1 cellular context compared by ENCODE assay signal in the genomic region with DNA sequence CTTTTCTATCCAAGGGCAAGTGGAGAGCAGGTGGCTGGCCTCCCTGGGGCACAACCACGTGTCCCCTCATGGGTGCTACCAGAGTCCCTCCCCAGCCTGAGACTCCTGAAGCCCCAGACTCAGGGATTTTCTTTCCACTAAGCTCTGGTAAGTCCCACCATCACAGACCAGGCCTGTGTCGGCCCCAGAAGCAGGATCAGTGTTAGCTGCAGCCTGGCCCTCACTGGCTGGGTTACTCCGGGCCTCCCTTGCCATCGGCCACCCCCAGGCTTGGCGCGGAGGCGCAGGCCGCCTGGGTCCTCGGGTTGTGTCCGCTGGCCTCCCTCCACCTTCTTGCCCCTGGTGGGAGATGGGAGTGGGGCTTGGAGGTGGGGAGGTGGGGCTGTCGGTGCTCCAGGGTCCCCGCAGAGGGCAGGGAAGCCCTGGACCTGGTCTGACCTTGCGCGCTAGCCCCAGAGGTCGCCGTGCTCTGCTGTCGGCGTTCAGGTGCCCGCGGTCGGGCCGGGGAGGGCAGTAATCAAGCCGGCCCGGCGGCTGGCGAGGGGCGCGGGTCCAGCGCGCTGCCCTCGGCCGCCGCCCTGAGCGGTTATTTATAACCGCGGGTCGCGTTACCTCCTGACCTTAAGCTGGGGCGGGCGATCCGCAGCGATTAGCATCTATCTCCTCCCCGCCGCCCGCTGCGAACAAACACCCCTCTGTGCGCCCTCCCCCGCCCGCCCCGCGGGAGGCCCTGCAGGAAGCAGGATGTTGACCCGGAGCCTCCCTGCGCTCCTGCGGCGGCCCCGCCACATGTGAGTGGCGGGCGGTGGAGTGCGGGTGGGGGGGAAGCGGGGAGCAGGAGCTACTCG.
TF ChIP-seq lines count a peak whose summit lies in the region.

No MANE protein-coding gene starts in this region.

TF ChIP-seq in HepG2, 621 proteins besides CTCF, POLR2A, EP300 and RAD21 (continued from another document and continues in another):
- TF ChIP-seq LCORL (IDR thresholded peaks at IDR 0.05): no peak
- peak; percentile 99 for TF ChIP-seq LCORL (CRISPR knock-in tag; IDR thresholded peaks at IDR 0.05)
- no peak; the same call in none of the 2 replicates for TF ChIP-seq ZNF879 (CRISPR knock-in tag; IDR thresholded peaks at IDR 0.05)
- peak; percentile 70; the same call in 1 of the 2 replicates for TF ChIP-seq LBX2 (CRISPR knock-in tag; IDR thresholded peaks at IDR 0.05; ENCODE audit: borderline replicate concordance)
- peak; percentile 85 for TF ChIP-seq SALL2 (CRISPR knock-in tag; IDR thresholded peaks at IDR 0.05)
- peak; percentile 34; the same call in 1 of the 2 replicates for TF ChIP-seq CHD2 (IDR thresholded peaks at IDR 0.05; ENCODE audit: low read depth, low read length)
- TF ChIP-seq, protein P1, sequence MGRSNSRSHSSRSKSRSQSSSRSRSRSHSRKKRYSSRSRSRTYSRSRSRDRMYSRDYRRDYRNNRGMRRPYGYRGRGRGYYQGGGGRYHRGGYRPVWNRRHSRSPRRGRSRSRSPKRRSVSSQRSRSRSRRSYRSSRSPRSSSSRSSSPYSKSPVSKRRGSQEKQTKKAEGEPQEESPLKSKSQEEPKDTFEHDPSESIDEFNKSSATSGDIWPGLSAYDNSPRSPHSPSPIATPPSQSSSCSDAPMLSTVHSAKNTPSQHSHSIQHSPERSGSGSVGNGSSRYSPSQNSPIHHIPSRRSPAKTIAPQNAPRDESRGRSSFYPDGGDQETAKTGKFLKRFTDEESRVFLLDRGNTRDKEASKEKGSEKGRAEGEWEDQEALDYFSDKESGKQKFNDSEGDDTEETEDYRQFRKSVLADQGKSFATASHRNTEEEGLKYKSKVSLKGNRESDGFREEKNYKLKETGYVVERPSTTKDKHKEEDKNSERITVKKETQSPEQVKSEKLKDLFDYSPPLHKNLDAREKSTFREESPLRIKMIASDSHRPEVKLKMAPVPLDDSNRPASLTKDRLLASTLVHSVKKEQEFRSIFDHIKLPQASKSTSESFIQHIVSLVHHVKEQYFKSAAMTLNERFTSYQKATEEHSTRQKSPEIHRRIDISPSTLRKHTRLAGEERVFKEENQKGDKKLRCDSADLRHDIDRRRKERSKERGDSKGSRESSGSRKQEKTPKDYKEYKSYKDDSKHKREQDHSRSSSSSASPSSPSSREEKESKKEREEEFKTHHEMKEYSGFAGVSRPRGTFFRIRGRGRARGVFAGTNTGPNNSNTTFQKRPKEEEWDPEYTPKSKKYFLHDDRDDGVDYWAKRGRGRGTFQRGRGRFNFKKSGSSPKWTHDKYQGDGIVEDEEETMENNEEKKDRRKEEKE (IDR thresholded peaks at IDR 0.05): no peak
- peak; percentile 95 for TF ChIP-seq TAF1 (CRISPR knock-in tag; IDR thresholded peaks at IDR 0.05)
- TF ChIP-seq THAP8 (CRISPR knock-in tag; IDR thresholded peaks at IDR 0.05; ENCODE audit: borderline replicate concordance): 0 out of 2 replicates have a peak, but pooled peaks have one; percentile 2
- peak; percentile 92 for TF ChIP-seq ZNF770 (CRISPR knock-in tag; IDR thresholded peaks at IDR 0.05)
- TF ChIP-seq DPF2 (CRISPR knock-in tag; IDR thresholded peaks at IDR 0.05; ENCODE audit: borderline replicate concordance, low read depth): peak; percentile 91
- TF ChIP-seq, protein P2, sequence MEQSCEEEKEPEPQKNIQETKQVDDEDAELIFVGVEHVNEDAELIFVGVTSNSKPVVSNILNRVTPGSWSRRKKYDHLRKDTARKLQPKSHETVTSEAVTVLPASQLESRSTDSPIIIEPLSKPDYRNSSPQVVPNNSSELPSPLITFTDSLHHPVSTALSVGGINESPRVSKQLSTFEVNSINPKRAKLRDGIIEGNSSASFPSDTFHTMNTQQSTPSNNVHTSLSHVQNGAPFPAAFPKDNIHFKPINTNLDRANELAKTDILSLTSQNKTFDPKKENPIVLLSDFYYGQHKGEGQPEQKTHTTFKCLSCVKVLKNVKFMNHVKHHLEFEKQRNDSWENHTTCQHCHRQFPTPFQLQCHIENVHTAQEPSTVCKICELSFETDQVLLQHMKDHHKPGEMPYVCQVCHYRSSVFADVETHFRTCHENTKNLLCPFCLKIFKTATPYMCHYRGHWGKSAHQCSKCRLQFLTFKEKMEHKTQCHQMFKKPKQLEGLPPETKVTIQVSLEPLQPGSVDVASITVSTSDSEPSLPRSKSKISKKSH (CRISPR knock-in tag; IDR thresholded peaks at IDR 0.05; ENCODE audit: borderline replicate concordance): no peak; the same call in 1 of the 2 replicates
- TF ChIP-seq AGO1 (IDR thresholded peaks at IDR 0.05; ENCODE audit: low read depth, low read length, poor library complexity, severe bottlenecking): no peak
- TF ChIP-seq ZNF792 (CRISPR knock-in tag; IDR thresholded peaks at IDR 0.05): peak; percentile 69
- TF ChIP-seq, protein P3, sequence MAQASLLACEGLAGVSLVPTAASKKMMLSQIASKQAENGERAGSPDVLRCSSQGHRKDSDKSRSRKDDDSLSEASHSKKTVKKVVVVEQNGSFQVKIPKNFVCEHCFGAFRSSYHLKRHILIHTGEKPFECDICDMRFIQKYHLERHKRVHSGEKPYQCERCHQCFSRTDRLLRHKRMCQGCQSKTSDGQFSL (CRISPR knock-in tag; IDR thresholded peaks at IDR 0.05): peak; percentile 98
- peak; percentile 89 for TF ChIP-seq HNRNPK (IDR thresholded peaks at IDR 0.05; ENCODE audit: low read depth, low read length, poor library complexity, severe bottlenecking)
- peak; percentile 91; the same call in 1 of the 2 replicates for TF ChIP-seq NAIF1 (CRISPR knock-in tag; IDR thresholded peaks at IDR 0.05; ENCODE audit: borderline replicate concordance)
- TF ChIP-seq, protein P4, sequence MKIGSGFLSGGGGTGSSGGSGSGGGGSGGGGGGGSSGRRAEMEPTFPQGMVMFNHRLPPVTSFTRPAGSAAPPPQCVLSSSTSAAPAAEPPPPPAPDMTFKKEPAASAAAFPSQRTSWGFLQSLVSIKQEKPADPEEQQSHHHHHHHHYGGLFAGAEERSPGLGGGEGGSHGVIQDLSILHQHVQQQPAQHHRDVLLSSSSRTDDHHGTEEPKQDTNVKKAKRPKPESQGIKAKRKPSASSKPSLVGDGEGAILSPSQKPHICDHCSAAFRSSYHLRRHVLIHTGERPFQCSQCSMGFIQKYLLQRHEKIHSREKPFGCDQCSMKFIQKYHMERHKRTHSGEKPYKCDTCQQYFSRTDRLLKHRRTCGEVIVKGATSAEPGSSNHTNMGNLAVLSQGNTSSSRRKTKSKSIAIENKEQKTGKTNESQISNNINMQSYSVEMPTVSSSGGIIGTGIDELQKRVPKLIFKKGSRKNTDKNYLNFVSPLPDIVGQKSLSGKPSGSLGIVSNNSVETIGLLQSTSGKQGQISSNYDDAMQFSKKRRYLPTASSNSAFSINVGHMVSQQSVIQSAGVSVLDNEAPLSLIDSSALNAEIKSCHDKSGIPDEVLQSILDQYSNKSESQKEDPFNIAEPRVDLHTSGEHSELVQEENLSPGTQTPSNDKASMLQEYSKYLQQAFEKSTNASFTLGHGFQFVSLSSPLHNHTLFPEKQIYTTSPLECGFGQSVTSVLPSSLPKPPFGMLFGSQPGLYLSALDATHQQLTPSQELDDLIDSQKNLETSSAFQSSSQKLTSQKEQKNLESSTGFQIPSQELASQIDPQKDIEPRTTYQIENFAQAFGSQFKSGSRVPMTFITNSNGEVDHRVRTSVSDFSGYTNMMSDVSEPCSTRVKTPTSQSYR (CRISPR knock-in tag; IDR thresholded peaks at IDR 0.05; ENCODE audit: borderline replicate concordance): peak; percentile 82; the same call in 1 of the 2 replicates
- no peak for TF ChIP-seq ZNF720 (CRISPR knock-in tag; IDR thresholded peaks at IDR 0.05)
- peak; percentile 98 for TF ChIP-seq PRMT3 (CRISPR knock-in tag; IDR thresholded peaks at IDR 0.05; ENCODE audit: borderline replicate concordance, low read depth)
- TF ChIP-seq ZNF329 (CRISPR knock-in tag; IDR thresholded peaks at IDR 0.05; ENCODE audit: low read depth): peak; percentile 64; the same call in 1 of the 2 replicates
- no peak for TF ChIP-seq MBD4 (IDR thresholded peaks at IDR 0.05; ENCODE audit: borderline replicate concordance, low read length)
- no peak; the same call in none of the 2 replicates for TF ChIP-seq ZBTB7A (CRISPR knock-in tag; IDR thresholded peaks at IDR 0.05)
- peak; percentile 79; the same call in 1 of the 2 replicates for TF ChIP-seq HNF4G (IDR thresholded peaks at IDR 0.05; ENCODE audit: borderline replicate concordance, low read depth, low read length)
- peak; percentile 92 for TF ChIP-seq HNF4G (CRISPR knock-in tag; IDR thresholded peaks at IDR 0.05; ENCODE audit: borderline replicate concordance, low read depth)
- peak; percentile 41; the same call in 1 of the 2 replicates for TF ChIP-seq JUND (CRISPR knock-in tag; IDR thresholded peaks at IDR 0.05)
- TF ChIP-seq, protein P5, sequence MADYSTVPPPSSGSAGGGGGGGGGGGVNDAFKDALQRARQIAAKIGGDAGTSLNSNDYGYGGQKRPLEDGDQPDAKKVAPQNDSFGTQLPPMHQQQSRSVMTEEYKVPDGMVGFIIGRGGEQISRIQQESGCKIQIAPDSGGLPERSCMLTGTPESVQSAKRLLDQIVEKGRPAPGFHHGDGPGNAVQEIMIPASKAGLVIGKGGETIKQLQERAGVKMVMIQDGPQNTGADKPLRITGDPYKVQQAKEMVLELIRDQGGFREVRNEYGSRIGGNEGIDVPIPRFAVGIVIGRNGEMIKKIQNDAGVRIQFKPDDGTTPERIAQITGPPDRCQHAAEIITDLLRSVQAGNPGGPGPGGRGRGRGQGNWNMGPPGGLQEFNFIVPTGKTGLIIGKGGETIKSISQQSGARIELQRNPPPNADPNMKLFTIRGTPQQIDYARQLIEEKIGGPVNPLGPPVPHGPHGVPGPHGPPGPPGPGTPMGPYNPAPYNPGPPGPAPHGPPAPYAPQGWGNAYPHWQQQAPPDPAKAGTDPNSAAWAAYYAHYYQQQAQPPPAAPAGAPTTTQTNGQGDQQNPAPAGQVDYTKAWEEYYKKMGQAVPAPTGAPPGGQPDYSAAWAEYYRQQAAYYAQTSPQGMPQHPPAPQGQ (CRISPR knock-in tag; IDR thresholded peaks at IDR 0.05; ENCODE audit: borderline replicate concordance): 0 out of 2 replicates have a peak, but pooled peaks have one; percentile 17
- peak; percentile 95; the same call in 1 of the 2 replicates for TF ChIP-seq ZNF598 (CRISPR knock-in tag; IDR thresholded peaks at IDR 0.05; ENCODE audit: borderline replicate concordance)
- peak; percentile 95 for TF ChIP-seq ZBTB25 (CRISPR knock-in tag; IDR thresholded peaks at IDR 0.05)
- no peak for TF ChIP-seq CC2D1A (CRISPR knock-in tag; IDR thresholded peaks at IDR 0.05)
- no peak; the same call in none of the 2 replicates for TF ChIP-seq ZNF225 (CRISPR knock-in tag; IDR thresholded peaks at IDR 0.05)
- peak; percentile 75; the same call in 1 of the 2 replicates for TF ChIP-seq RFXANK (CRISPR knock-in tag; IDR thresholded peaks at IDR 0.05)
- peak; percentile 67; the same call in 1 of the 2 replicates for TF ChIP-seq RARG (CRISPR knock-in tag; IDR thresholded peaks at IDR 0.05; ENCODE audit: low read depth)
- no peak for TF ChIP-seq HNRNPH1 (optimal IDR thresholded peaks at IDR 0.05; ENCODE audit: low read depth, low read length)
- TF ChIP-seq NFRKB (IDR thresholded peaks at IDR 0.05): no peak
- 0 out of 2 replicates have a peak, but pooled peaks have one; percentile 31 for TF ChIP-seq KLF13 (CRISPR knock-in tag; IDR thresholded peaks at IDR 0.05)
- TF ChIP-seq, protein P6, sequence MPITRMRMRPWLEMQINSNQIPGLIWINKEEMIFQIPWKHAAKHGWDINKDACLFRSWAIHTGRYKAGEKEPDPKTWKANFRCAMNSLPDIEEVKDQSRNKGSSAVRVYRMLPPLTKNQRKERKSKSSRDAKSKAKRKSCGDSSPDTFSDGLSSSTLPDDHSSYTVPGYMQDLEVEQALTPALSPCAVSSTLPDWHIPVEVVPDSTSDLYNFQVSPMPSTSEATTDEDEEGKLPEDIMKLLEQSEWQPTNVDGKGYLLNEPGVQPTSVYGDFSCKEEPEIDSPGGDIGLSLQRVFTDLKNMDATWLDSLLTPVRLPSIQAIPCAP (CRISPR knock-in tag; IDR thresholded peaks at IDR 0.05; ENCODE audit: low read depth): no peak
- TF ChIP-seq HOXD1 (CRISPR knock-in tag; IDR thresholded peaks at IDR 0.05): peak; percentile 93
- peak; percentile 63 for TF ChIP-seq ZNF580 (CRISPR knock-in tag; IDR thresholded peaks at IDR 0.05; ENCODE audit: borderline replicate concordance, low read depth)
- TF ChIP-seq FOXA3 (CRISPR knock-in tag; IDR thresholded peaks at IDR 0.05): peak; percentile 93
- peak; percentile 94 for TF ChIP-seq ZNF124 (CRISPR knock-in tag; IDR thresholded peaks at IDR 0.05)
- no peak; the same call in 1 of the 2 replicates for TF ChIP-seq NFKBIZ (CRISPR knock-in tag; IDR thresholded peaks at IDR 0.05)
- no peak for TF ChIP-seq ZNF282 (IDR thresholded peaks at IDR 0.05; ENCODE audit: partially characterized antibody)
- no peak for TF ChIP-seq U2AF2 (IDR thresholded peaks at IDR 0.05; ENCODE audit: low read depth, low read length)
